26 cellular contexts compared by ENCODE assay signal in genomic region chr3:149356044-149356592, GRCh38. TPM values are rescaled to one million over a fixed set of nuclear protein-coding genes. Genes with fewer than 3 reads are reported as not detected.
DNase-seq lines count a peak whose midpoint lies in the region; ATAC-seq and TF ChIP-seq lines count a peak whose summit lies in the region.
"Had no signal": no experiment of that assay in that cellular context is flagged by ENCODE, and none has a peak within 500 bp of the region (broad histone marks: within the 10 kb centered on the region; RNA-seq: fewer than 3 reads in every experiment).

No MANE protein-coding gene starts in this region.

- H3K36me3 Mint-ChIP-seq in Caco-2 (ENCODE audit: insufficient read depth, unreplicated experiment) (no peaks in the 10 kb centered on the region), progenitor cell of endocrine pancreas (ENCODE audit: insufficient read depth) (no peaks in the 10 kb centered on the region), MCF 10A (ENCODE audit: insufficient read depth, unreplicated experiment) (no peaks in the 10 kb centered on the region)
- H3K36me3 Mint-ChIP-seq: brain, naive B cell had no signal

- no peak for DNase-seq in Caco-2
- DNase-seq in HT-29 (ENCODE audit: low spot score), result peak; percentile 48
- peak in 1 of 3 donors; percentile 54 for DNase-seq in right cardiac atrium
- DNase-seq in progenitor cell of endocrine pancreas (ENCODE audit: low spot score, unreplicated experiment), result no peak
- no peak for DNase-seq in NCI-H1105 (lab: John Stamatoyannopoulos, UW)
- no peak for DNase-seq in NCI-H345 (lab: John Stamatoyannopoulos, UW)
- no peak for DNase-seq in MCF 10A (ENCODE audit: unreplicated experiment)
- DNase-seq: activated CD4-positive, alpha-beta T cell treated with anti-CD3 and anti-CD28 coated beads, Interleukin-2, amount 50 U/mL, for 48 hours; activated naive CD4-positive, alpha-beta T cell treated with anti-CD3 and anti-CD28 coated beads for 36 hours; adrenal gland; glutamatergic neuron; naive B cell; NCI-H1694 treated with DMSO at 0.1 percent for 48 hours; NCI-H524 treated with DMSO at 0.1 percent for 48 hours; tibial artery had no signal

- H3K27me3 ChIP-seq in Caco-2 (replicated peaks; ENCODE audit: control insufficient read depth, insufficient read depth, low read length) (no peaks in the 10 kb centered on the region), right cardiac atrium (ENCODE audit: control insufficient read depth, insufficient read depth) (no peaks in the 10 kb centered on the region)
- H3K27me3 ChIP-seq: adrenal gland; BLaER1 treated with 17β-estradiol and CSF1 and Interleukin-3, amounts not matched to agents 10 nM and 100 nM; neutrophil; tibial artery had no signal

- WGBS in right cardiac atrium, result 56% methylated on average over 6 of the region's 6 CpGs

- H3K4me3 ChIP-seq in Caco-2 (ENCODE audit: low read depth, low read length) (no peak overlapping the region), right cardiac atrium (ENCODE audit: low read length) (no peak overlapping the region)
- H3K4me3 ChIP-seq: adrenal gland; BLaER1 treated with 17β-estradiol and CSF1 and Interleukin-3, amounts not matched to agents 10 nM and 100 nM; prostate gland; SK-N-MC; tibial artery had no signal

- peak overlapping the region; percentile 14 for H3K4me3 Mint-ChIP-seq in Caco-2 (ENCODE audit: unreplicated experiment)
- H3K4me3 Mint-ChIP-seq in progenitor cell of endocrine pancreas (ENCODE audit: low read depth), result no peak overlapping the region
- no peak overlapping the region for H3K4me3 Mint-ChIP-seq in MCF 10A (ENCODE audit: unreplicated experiment)
- H3K4me3 Mint-ChIP-seq: activated naive CD4-positive, alpha-beta T cell treated with anti-CD3 and anti-CD28 coated beads for 36 hours; brain; naive B cell; stimulated activated naive CD8-positive, alpha-beta T cell treated with anti-CD3 and anti-CD28 coated beads, Interleukin-15, Interleukin-2, amounts not matched to agents 100 ng/mL and 50 ng/mL, for 24 hours had no signal

- POLR2A ChIA-PET in Caco-2 (lab: Charles Lee), result no interaction called here
- POLR2A ChIA-PET in MCF 10A (lab: Yijun Ruan, JAX), result interaction anchor here (0.9 to 2.4 kb wide), 4 partner anchors 15 to 58 kb away, joined by 3 to 9 read pairs (median 6); partner anchors contain the start of gene TM4SF1

- H3K9me3 Mint-ChIP-seq in Caco-2 (ENCODE audit: unreplicated experiment) (no peaks in the 10 kb centered on the region), progenitor cell of endocrine pancreas (ENCODE audit: low read depth) (peaks cover 11% of the 10 kb centered on the region), MCF 10A (ENCODE audit: unreplicated experiment) (no peaks in the 10 kb centered on the region)
- H3K9me3 Mint-ChIP-seq: activated naive CD4-positive, alpha-beta T cell treated with anti-CD3 and anti-CD28 coated beads for 36 hours; stimulated activated naive CD8-positive, alpha-beta T cell treated with anti-CD3 and anti-CD28 coated beads, Interleukin-15, Interleukin-2, amounts not matched to agents 100 ng/mL and 50 ng/mL, for 24 hours had no signal

- intact Hi-C loops in Caco-2 (cut with micrococcal nuclease; ENCODE audit: unreplicated experiment) (no loop called here), right cardiac atrium (cut with DNase I) (no loop called here), MCF 10A (cut with micrococcal nuclease) (no loop called here)

- ATAC-seq in right cardiac atrium, result peak; percentile 67 to 68
- ATAC-seq: activated CD4-positive, CD25-positive, alpha-beta regulatory T cell treated with anti-CD3 and anti-CD28 coated beads, Interleukin-2, amount 50 U/mL, for 24 hours; HCT116 had no signal

- no peak for TF ChIP-seq CTCF in Caco-2 (IDR thresholded peaks at IDR 0.05; ENCODE audit: insufficient read depth in 1 of 2, low read depth in 1 of 2, low read length in 1 of 2, severe bottlenecking in 1 of 2, unreplicated experiment in 1 of 2)
- no peak for TF ChIP-seq CTCF in progenitor cell of endocrine pancreas (IDR thresholded peaks at IDR 0.05; ENCODE audit: unreplicated experiment)
- TF ChIP-seq CTCF in MCF 10A (IDR thresholded peaks at IDR 0.05; ENCODE audit: unreplicated experiment), result no peak

- H3K9me3 ChIP-seq in Caco-2 (no peaks in the 10 kb centered on the region), right cardiac atrium (ENCODE audit: control insufficient read depth, low read length) (no peaks in the 10 kb centered on the region)
- H3K9me3 ChIP-seq: adrenal gland, neutrophil, prostate gland, tibial artery had no signal

- peak overlapping the region; percentile 13 for H3K27ac Mint-ChIP-seq in Caco-2 (ENCODE audit: unreplicated experiment)
- H3K27ac Mint-ChIP-seq in progenitor cell of endocrine pancreas, result peak overlapping the region; percentile 89
- H3K27ac Mint-ChIP-seq in MCF 10A (ENCODE audit: low read depth, unreplicated experiment), result no peak overlapping the region
- H3K27ac Mint-ChIP-seq: activated naive CD4-positive, alpha-beta T cell treated with anti-CD3 and anti-CD28 coated beads for 36 hours; naive B cell; stimulated activated naive CD8-positive, alpha-beta T cell treated with anti-CD3 and anti-CD28 coated beads, Interleukin-15, Interleukin-2, amounts not matched to agents 100 ng/mL and 50 ng/mL, for 24 hours had no signal

- BruUV-seq in Caco-2 (replicated peaks; lab: Mats Ljungman, UMichigan) (no TSS peak), MCF 10A (replicated peaks; lab: Mats Ljungman, UMichigan) (no TSS peak)

- H3K4me1 ChIP-seq in Caco-2 (peaks cover 22% of the 10 kb centered on the region), right cardiac atrium (ENCODE audit: control insufficient read depth, insufficient read depth, low read length) (peaks cover 2% of the 10 kb centered on the region)
- H3K4me1 ChIP-seq: adrenal gland; BLaER1 treated with 17β-estradiol and CSF1 and Interleukin-3, amounts not matched to agents 10 nM and 100 nM; prostate gland had no signal

- H3K4me1 Mint-ChIP-seq in Caco-2 (ENCODE audit: low read depth, unreplicated experiment) (peaks cover 30% of the 10 kb centered on the region), progenitor cell of endocrine pancreas (ENCODE audit: low read depth) (peaks cover 22% of the 10 kb centered on the region), MCF 10A (ENCODE audit: insufficient read depth, unreplicated experiment) (no peaks in the 10 kb centered on the region)
- H3K4me1 Mint-ChIP-seq: brain, naive B cell had no signal

- no peak overlapping the region for H3K27ac ChIP-seq in right cardiac atrium (ENCODE audit: low read length)
- H3K27ac ChIP-seq: adrenal gland; BLaER1 treated with 17β-estradiol and CSF1 and Interleukin-3, amounts not matched to agents 10 nM and 100 nM; HL-60; neutrophil; prostate gland; SK-N-MC; tibial artery had no signal

- H3K36me3 ChIP-seq in Caco-2 (ENCODE audit: control insufficient read depth, insufficient read depth, low read length), result no peaks in the 10 kb centered on the region
- H3K36me3 ChIP-seq: adrenal gland; BLaER1 treated with 17β-estradiol and CSF1 and Interleukin-3, amounts not matched to agents 10 nM and 100 nM; neutrophil; prostate gland; tibial artery had no signal

- no peaks in the 10 kb centered on the region for H3K27me3 Mint-ChIP-seq in Caco-2 (ENCODE audit: insufficient read depth, unreplicated experiment)
- H3K27me3 Mint-ChIP-seq in progenitor cell of endocrine pancreas, result no peaks in the 10 kb centered on the region
- H3K27me3 Mint-ChIP-seq in MCF 10A (ENCODE audit: insufficient read depth, unreplicated experiment), result no peaks in the 10 kb centered on the region
- H3K27me3 Mint-ChIP-seq: brain had no signal

- CTCF ChIA-PET in Caco-2 (lab: Charles Lee), result interaction anchor here (1.0 to 1.4 kb wide), 2 partner anchors 12 to 133 kb away, joined by 3 to 4 read pairs; no protein-coding TSS in a partner anchor
- CTCF ChIA-PET in MCF 10A (lab: Yijun Ruan, JAX), result interaction anchor here (0.6 to 9.7 kb wide), 9 partner anchors 7 to 389 kb away, joined by 3 to 155 read pairs (median 4); partner anchors contain the start of gene TM4SF4

RNA-seq across cellular contexts. Expression of gene TM4SF1, which starts 21.3 kb away (rescaled TPM):
- total RNA-seq in Caco-2 (2022) (49.2 and 78.3 TPM in 2 replicates), right cardiac atrium (100 to 1,000 TPM in 1 of 4 donors, 10 to 100 TPM in 3; 70.8 to 105 (median 83.6) TPM), progenitor cell of endocrine pancreas (2.1 and 2.3 TPM in 2 replicates), MCF 10A (2022) (20.1 and 27.7 TPM in 2 replicates)
- 348 and 369 TPM in 2 replicates for total RNA-seq in HT-29 (2014; rRNA removed; shearing (Covaris generic))
- polyA plus RNA-seq in right cardiac atrium, result 130 TPM
- total RNA-seq: activated naive CD4-positive, alpha-beta T cell treated with anti-CD3 and anti-CD28 coated beads for 36 hours had no signal

RNA-seq across cellular contexts. Expression of gene TM4SF18, which starts 22.7 kb away (rescaled TPM):
- total RNA-seq in Caco-2 (2022) (not detected in 2 replicates), right cardiac atrium (1 to 10 TPM; 2.9 to 6.1 (median 5.2) TPM), progenitor cell of endocrine pancreas (0.36 TPM in 1 of 2 replicates, not detected in the other), MCF 10A (2022) (not detected in 2 replicates)
- total RNA-seq in HT-29 (2014; rRNA removed; shearing (Covaris generic)), result 0.29 TPM in 1 of 2 replicates, not detected in the other
- 4.5 TPM for polyA plus RNA-seq in right cardiac atrium
- total RNA-seq: activated naive CD4-positive, alpha-beta T cell treated with anti-CD3 and anti-CD28 coated beads for 36 hours; T-helper 1 cell treated with Interleukin-12 subunit alpha and Interleukin-12 subunit beta and Interleukin-4 antibody, amounts not matched to agents 30 ng/mL and 1 ng/mL, for 36 hours had no signal
- polyA plus RNA-seq: keratinocyte had no signal
